Comparison of ENCODE assay signal across 10 cellular contexts in genomic region chr7:134279898-134280297, GRCh38.
"Had no signal": no experiment of that assay in that cellular context is flagged by ENCODE, and none has a peak within 500 bp of the region (broad histone marks: within the 10 kb centered on the region; RNA-seq: fewer than 3 reads in every experiment).

No MANE protein-coding gene starts in this region.

- ATAC-seq: GM23338, HCT116 had no signal

- H3K4me1 ChIP-seq: HAP-1 had no signal

- H2AFZ ChIP-seq: GM23248, GM23338 had no signal

- H3K4me3 ChIP-seq: GM23248, GM23338, HAP-1 had no signal

- H3K9ac ChIP-seq: GM23248 had no signal

- H3K4me2 ChIP-seq: GM23338 had no signal

- H3K36me3 ChIP-seq: HAP-1 had no signal

- H3K27ac ChIP-seq: GM23248 had no signal

- DNase-seq: GM23248, GOT3, H7, H9, HCEC 1CT, HFFc6 had no signal

- H3K9me3 ChIP-seq: HAP-1 had no signal

- FAIRE-seq: H54 had no signal
